In the genomic region with DNA sequence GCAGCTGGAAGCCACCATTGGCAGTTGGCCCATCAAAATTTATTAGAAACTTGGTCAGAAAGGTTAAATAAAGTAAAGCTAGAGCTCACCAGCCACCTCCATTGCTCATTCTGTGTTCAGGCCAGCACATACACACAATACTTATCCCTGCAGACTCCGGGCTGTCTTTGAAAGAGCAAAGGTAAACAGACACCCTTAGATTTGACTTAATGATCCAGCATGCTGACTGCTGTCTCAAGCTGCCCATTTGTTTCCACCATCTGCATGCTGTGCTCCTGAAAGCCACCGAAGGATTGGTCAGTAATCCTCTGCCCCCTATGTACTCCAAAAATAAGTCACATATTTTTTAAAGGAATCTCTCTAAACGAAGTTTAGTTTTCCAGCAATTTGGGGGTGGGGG, we compare ENCODE assay signal across 1 cellular context.
TF ChIP-seq lines count a peak whose summit lies in the region.

No MANE protein-coding gene starts in this region.

TF ChIP-seq in neural cell, 6 proteins besides CTCF, POLR2A, EP300 and RAD21 (continued from another document):
- TF ChIP-seq REST (IDR thresholded peaks at IDR 0.05; ENCODE audit: borderline replicate concordance) (no peak), SMC3 (conservative IDR thresholded peaks at IDR 0.05; ENCODE audit: poor library complexity) (no peak), POLR2AphosphoS5 (IDR thresholded peaks at IDR 0.05) (no peak)
TF ChIP-seq in neural cell: peak in this region for 0.
